Comparison of ENCODE assay signal across 8 cellular contexts in genomic region chr2:25586726-25587144, GRCh38.
DNase-seq lines count a peak whose midpoint lies in the region; ATAC-seq and TF ChIP-seq lines count a peak whose summit lies in the region.

No MANE protein-coding gene starts in this region.

- no peak overlapping the region for H3K4me3 ChIP-seq in gastroesophageal sphincter

- H3K36me3 ChIP-seq in gastroesophageal sphincter: no peaks in the 10 kb centered on the region

- TF ChIP-seq CTCF in gastroesophageal sphincter (IDR thresholded peaks at IDR 0.05): no peak

- H3K27ac ChIP-seq in gastroesophageal sphincter: no peak overlapping the region

- H3K27me3 ChIP-seq in gastroesophageal sphincter: no peaks in the 10 kb centered on the region

- peaks cover 0 to 6% (median 0%) of the 10 kb centered on the region in 3 donors for H3K4me1 ChIP-seq in gastroesophageal sphincter

- ATAC-seq in GM18520 (IDR thresholded peaks at IDR 0.05; ENCODE audit: unreplicated experiment) (peak; percentile 81), GM21576 (IDR thresholded peaks at IDR 0.05; ENCODE audit: unreplicated experiment) (peak; percentile 71), HG03571 (IDR thresholded peaks at IDR 0.05; ENCODE audit: unreplicated experiment) (peak; percentile 67), gastroesophageal sphincter (no peak)

- DNase-seq in inferior parietal cortex (ENCODE audit: extremely low spot score) (peak; percentile 82), AG08396 (ENCODE audit: low spot score) (no peak), HK-2 (ENCODE audit: unreplicated experiment) (no peak), occipital lobe (lab: John Stamatoyannopoulos, UW) (no peak)

- no peaks in the 10 kb centered on the region for H3K9me3 ChIP-seq in gastroesophageal sphincter

- no peak for TF ChIP-seq POLR2A in gastroesophageal sphincter (IDR thresholded peaks at IDR 0.05)

- WGBS in gastroesophageal sphincter (ENCODE audit: low coverage in 1 of 2), 2 donors: 72 to 83% methylated on average over 1 to 4 of the region's 4 CpGs

- no peak for TF ChIP-seq EP300 in gastroesophageal sphincter (IDR thresholded peaks at IDR 0.05)
